8 cellular contexts compared by ENCODE assay signal in genomic region chr1:171644805-171645483, GRCh38.
A peak's percentile ranks its signal among the peaks of the same experiment; 100 is the strongest.
DNase-seq lines count a peak whose midpoint lies in the region; ATAC-seq and TF ChIP-seq lines count a peak whose summit lies in the region.

No MANE protein-coding gene starts in this region.

- H3K4me1 Mint-ChIP-seq in effector memory CD8-positive, alpha-beta T cell (ENCODE audit: low read depth in 2 of 2) = peaks cover 7 to 10% of the 10 kb centered on the region in 2 donors
- peaks cover 10% of the 10 kb centered on the region for H3K4me1 Mint-ChIP-seq in memory B cell

- H3K27me3 Mint-ChIP-seq in effector memory CD8-positive, alpha-beta T cell = peaks cover 0 to 17% of the 10 kb centered on the region in 2 donors
- H3K27me3 Mint-ChIP-seq in memory B cell = peaks cover 5% of the 10 kb centered on the region

- no peak overlapping the region for H3K4me3 Mint-ChIP-seq in effector memory CD8-positive, alpha-beta T cell
- H3K4me3 Mint-ChIP-seq in memory B cell = peak overlapping the region; percentile 21

- no peak overlapping the region for H3K27ac Mint-ChIP-seq in effector memory CD8-positive, alpha-beta T cell
- no peak overlapping the region for H3K27ac Mint-ChIP-seq in memory B cell

- no peak overlapping the region for H3K27ac ChIP-seq in HL-60 (replicated peaks)

- H3K27me3 ChIP-seq in HL-60 (ENCODE audit: insufficient read depth, poor library complexity, severe bottlenecking) = no peaks in the 10 kb centered on the region

- peak; percentile 97 for TF ChIP-seq CTCF in HL-60 (IDR thresholded peaks at IDR 0.05; ENCODE audit: insufficient read depth, low read length)

- H3K9me3 Mint-ChIP-seq in effector memory CD8-positive, alpha-beta T cell = no peaks in the 10 kb centered on the region
- H3K9me3 Mint-ChIP-seq in memory B cell = no peaks in the 10 kb centered on the region

- no peaks in the 10 kb centered on the region for H3K36me3 Mint-ChIP-seq in effector memory CD8-positive, alpha-beta T cell (ENCODE audit: insufficient read depth)
- H3K36me3 Mint-ChIP-seq in memory B cell = no peaks in the 10 kb centered on the region

- no peak overlapping the region for H3K4me3 ChIP-seq in HL-60 (replicated peaks; ENCODE audit: insufficient read depth, low read length)

- ATAC-seq in effector memory CD8-positive, alpha-beta T cell (replicated peaks) = peak; percentile 79
- ATAC-seq in memory B cell (ENCODE audit: low read depth) = peak; percentile 44

- DNase-seq in NCI-H1417 (lab: John Stamatoyannopoulos, UW) (peak; percentile 68 to 94 (median 88)), NCI-H1417 treated with DMSO at 0.1 percent for 48 hours (lab: John Stamatoyannopoulos, UW) (no peak), HL-60 (ENCODE audit: low read depth in 1 of 2, low spot score in 1 of 2) (peak; percentile 48 to 78), NCI-H82 treated with DMSO at 0.1 percent for 48 hours (lab: John Stamatoyannopoulos, UW; ENCODE audit: unreplicated experiment) (peak; percentile 88), memory B cell (ENCODE audit: low spot score in 2 of 2) (peak; percentile 20 to 32)
- DNase-seq in activated CD4-positive, alpha-beta T cell treated with anti-CD3 and anti-CD28 coated beads, Interleukin-2, amount 50 U/mL, for 48 hours = peak; percentile 69 to 81
- peak; percentile 51 to 55 (median 53) for DNase-seq in effector memory CD8-positive, alpha-beta T cell
- peak; percentile 22 for DNase-seq in stimulated activated CD8-positive, alpha-beta memory T cell treated with anti-CD3 and anti-CD28 coated beads, Interleukin-15, amount 100 ng/mL, for 1 hour (ENCODE audit: low read depth)
